ENCODE assay signal across 11 cellular contexts in genomic region chr16:90047714-90048346, GRCh38. TPM values are rescaled to one million over a fixed set of nuclear protein-coding genes. Genes with fewer than 3 reads are reported as not detected.
DNase-seq lines count a peak whose midpoint lies in the region; ATAC-seq and TF ChIP-seq lines count a peak whose summit lies in the region.
"Had no signal": no experiment of that assay in that cellular context is flagged by ENCODE, and none has a peak within 500 bp of the region (broad histone marks: within the 10 kb centered on the region; RNA-seq: fewer than 3 reads in every experiment).

No MANE protein-coding gene starts in this region.

- TF ChIP-seq EP300 in sigmoid colon (IDR thresholded peaks at IDR 0.05): no peak

- H3K9me3 ChIP-seq in right cardiac atrium (ENCODE audit: control insufficient read depth, low read length) (no peaks in the 10 kb centered on the region), sigmoid colon (no peaks in the 10 kb centered on the region)

- H3K27me3 ChIP-seq in right cardiac atrium (ENCODE audit: control insufficient read depth, insufficient read depth) (no peaks in the 10 kb centered on the region), sigmoid colon (peaks cover 0 to 38% (median 25%) of the 10 kb centered on the region in 3 donors)

- H3K27ac Mint-ChIP-seq in activated CD8-positive, alpha-beta T cell treated with anti-CD3 and anti-CD28 coated beads, Interleukin-2, amount 10 ng/mL, durations not matched to agents 7 days and 5 days: peak overlapping the region; percentile 65

- 20% methylated on average over 52 of the region's 59 CpGs for WGBS in right cardiac atrium
- 24 to 31% methylated on average over 51 to 55 of the region's 59 CpGs for WGBS in sigmoid colon, 2 donors

- no peaks in the 10 kb centered on the region for H3K9me3 Mint-ChIP-seq in activated CD8-positive, alpha-beta T cell treated with anti-CD3 and anti-CD28 coated beads, Interleukin-2, amount 10 ng/mL, durations not matched to agents 7 days and 5 days (ENCODE audit: insufficient read depth)

- no peaks in the 10 kb centered on the region for H3K4me1 ChIP-seq in right cardiac atrium (ENCODE audit: control insufficient read depth, insufficient read depth, low read length)
- peaks cover 0 to 17% (median 13%) of the 10 kb centered on the region in 4 donors for H3K4me1 ChIP-seq in sigmoid colon

- H3K4me3 ChIP-seq in right cardiac atrium (ENCODE audit: low read length) (peak overlapping the region; percentile 3), sigmoid colon (peak overlapping the region; percentile 12 to 53 (median 42))

- H3K36me3 ChIP-seq in sigmoid colon: no peaks in the 10 kb centered on the region

- POLR2A ChIA-PET in activated CD8-positive, alpha-beta T cell treated with anti-CD3 and anti-CD28 coated beads, Interleukin-2, amount 10 ng/mL, durations not matched to agents 7 days and 5 days (lab: Charles Lee): no interaction called here

- CTCF ChIA-PET in activated CD8-positive, alpha-beta T cell treated with anti-CD3 and anti-CD28 coated beads, Interleukin-2, amount 10 ng/mL, durations not matched to agents 7 days and 5 days (lab: Charles Lee): interaction anchor here (0.8 kb wide), 1 partner anchor 342 kb away, joined by 3 read pairs; no protein-coding TSS in a partner anchor

- DNase-seq in GM10266 (ENCODE audit: extremely low spot score) (peak; percentile 44), right cardiac atrium (no peak), sigmoid colon (no peak), DMS 273 treated with DMSO at 0.1 percent for 48 hours (lab: John Stamatoyannopoulos, UW) (no peak), amniotic stem cell (lab: John Stamatoyannopoulos, UW) (no peak), germinal center (ENCODE audit: low spot score) (no peak)
- no peak for DNase-seq in activated CD8-positive, alpha-beta T cell treated with anti-CD3 and anti-CD28 coated beads, Interleukin-2, amount 10 ng/mL, durations not matched to agents 7 days and 5 days

- no peak for ATAC-seq in activated CD8-positive, alpha-beta T cell treated with anti-CD3 and anti-CD28 coated beads, Interleukin-2, amount 10 ng/mL, durations not matched to agents 7 days and 5 days
- ATAC-seq in right cardiac atrium (peak in 1 of 2 donors; percentile 5), HG02642 (IDR thresholded peaks at IDR 0.05; ENCODE audit: poor library complexity, unreplicated experiment) (no peak)

- TF ChIP-seq CTCF in GM10266 (IDR thresholded peaks at IDR 0.05; ENCODE audit: control insufficient read depth, insufficient read depth, low read depth, missing control alignments) (no peak), sigmoid colon (IDR thresholded peaks at IDR 0.05) (no peak)

- no peaks in the 10 kb centered on the region for H3K4me1 Mint-ChIP-seq in activated CD8-positive, alpha-beta T cell treated with anti-CD3 and anti-CD28 coated beads, Interleukin-2, amount 10 ng/mL, durations not matched to agents 7 days and 5 days (ENCODE audit: low read depth)

- H3K27ac ChIP-seq in right cardiac atrium (ENCODE audit: low read length) (no peak overlapping the region), sigmoid colon (peak overlapping the region in 1 of 4 donors; percentile 48)

- H3K36me3 Mint-ChIP-seq in activated CD8-positive, alpha-beta T cell treated with anti-CD3 and anti-CD28 coated beads, Interleukin-2, amount 10 ng/mL, durations not matched to agents 7 days and 5 days (ENCODE audit: low read depth): no peaks in the 10 kb centered on the region

- H3K27me3 Mint-ChIP-seq in activated CD8-positive, alpha-beta T cell treated with anti-CD3 and anti-CD28 coated beads, Interleukin-2, amount 10 ng/mL, durations not matched to agents 7 days and 5 days (ENCODE audit: low read depth): peaks cover 16% of the 10 kb centered on the region

- intact Hi-C loops in right cardiac atrium (cut with DNase I) (no loop called here), sigmoid colon (cut with DNase I) (no loop called here)

- no peak overlapping the region for H3K4me3 Mint-ChIP-seq in activated CD8-positive, alpha-beta T cell treated with anti-CD3 and anti-CD28 coated beads, Interleukin-2, amount 10 ng/mL, durations not matched to agents 7 days and 5 days

- no peak for TF ChIP-seq POLR2A in sigmoid colon (IDR thresholded peaks at IDR 0.05)

RNA-seq across cellular contexts. Expression of gene DBNDD1, which starts 28.6 kb away (rescaled TPM):
- total RNA-seq in activated CD8-positive, alpha-beta T cell treated with anti-CD3 and anti-CD28 coated beads, Interleukin-2, amount 10 ng/mL, durations not matched to agents 7 days and 5 days: under 1 TPM in 1 of 2 experiments, not detected in 1; 0.18 TPM
- total RNA-seq in right cardiac atrium (1 to 10 TPM; 1.7 to 2.5 (median 2.0) TPM), sigmoid colon (1 to 10 TPM in 3 of 4 donors, not detected in 1; 1.4 to 3.0 (median 2.0) TPM)
- polyA plus RNA-seq in right cardiac atrium (2.3 TPM), sigmoid colon (1 to 10 TPM; 3.6 to 5.0 (median 3.9) TPM)

RNA-seq across cellular contexts. Expression of gene PRDM7, which starts 29.3 kb away (rescaled TPM):
- total RNA-seq in activated CD8-positive, alpha-beta T cell treated with anti-CD3 and anti-CD28 coated beads, Interleukin-2, amount 10 ng/mL, durations not matched to agents 7 days and 5 days: not detected
- not detected for total RNA-seq in right cardiac atrium
- not detected for polyA plus RNA-seq in right cardiac atrium
- total RNA-seq in sigmoid colon: not detected
- not detected for polyA plus RNA-seq in sigmoid colon
- total RNA-seq: OCI-LY7, pulmonary artery endothelial cell had no signal
- polyA plus RNA-seq: adipose tissue had no signal
